1 cellular context compared by ENCODE assay signal in genomic region chr16:30956601-30957455, GRCh38.
A peak's percentile ranks its signal among the peaks of the same experiment; 100 is the strongest.
TF ChIP-seq lines count a peak whose summit lies in the region.

No MANE protein-coding gene starts in this region.

TF ChIP-seq in K562, 482 proteins besides CTCF, POLR2A, EP300 and RAD21 (continues in another document):
- peak; percentile 47; the same call in 1 of the 2 replicates for TF ChIP-seq ZNF511 (CRISPR knock-in tag; IDR thresholded peaks at IDR 0.05)
- TF ChIP-seq CHD4 (IDR thresholded peaks at IDR 0.05; ENCODE audit: insufficient read depth, insufficient replicate concordance, low read depth, low read length, poor library complexity, severe bottlenecking) = peak; percentile 93
- TF ChIP-seq PREB (CRISPR knock-in tag; IDR thresholded peaks at IDR 0.05) = peak; percentile 90
- TF ChIP-seq POLR2AphosphoS2 (IDR thresholded peaks at IDR 0.05; ENCODE audit: low read length) = peak; percentile 91; the same call in 1 of the 2 replicates
- TF ChIP-seq KAT7 (CRISPR knock-in tag; IDR thresholded peaks at IDR 0.05; ENCODE audit: borderline replicate concordance) = no peak
- peak; percentile 76 to 94; a peak in 3 of 4 replicates for TF ChIP-seq RCOR1 (IDR thresholded peaks at IDR 0.05; ENCODE audit: borderline replicate concordance in 1 of 2, low read depth in 2 of 2, low read length in 2 of 2)
- TF ChIP-seq OTX1 (CRISPR knock-in tag; IDR thresholded peaks at IDR 0.05) = peak; percentile 43; the same call in 1 of the 2 replicates
- TF ChIP-seq, protein P1, sequence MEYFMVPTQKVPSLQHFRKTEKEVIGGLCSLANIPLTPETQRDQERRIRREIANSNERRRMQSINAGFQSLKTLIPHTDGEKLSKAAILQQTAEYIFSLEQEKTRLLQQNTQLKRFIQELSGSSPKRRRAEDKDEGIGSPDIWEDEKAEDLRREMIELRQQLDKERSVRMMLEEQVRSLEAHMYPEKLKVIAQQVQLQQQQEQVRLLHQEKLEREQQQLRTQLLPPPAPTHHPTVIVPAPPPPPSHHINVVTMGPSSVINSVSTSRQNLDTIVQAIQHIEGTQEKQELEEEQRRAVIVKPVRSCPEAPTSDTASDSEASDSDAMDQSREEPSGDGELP (CRISPR knock-in tag; IDR thresholded peaks at IDR 0.05; ENCODE audit: borderline replicate concordance) = no peak
- no peak for TF ChIP-seq ZBTB1 (CRISPR knock-in tag; IDR thresholded peaks at IDR 0.05; ENCODE audit: borderline replicate concordance, low read depth)
- TF ChIP-seq ZNF316 (IDR thresholded peaks at IDR 0.05) = peak; percentile 44; the same call in 1 of the 2 replicates
- TF ChIP-seq HMG20B (CRISPR knock-in tag; IDR thresholded peaks at IDR 0.05) = peak; percentile 13; the same call in 1 of the 2 replicates
- TF ChIP-seq ZBED1 (IDR thresholded peaks at IDR 0.05) = 0 out of 2 replicates have a peak, but pooled peaks have one; percentile 30
- 0 out of 2 replicates have a peak, but pooled peaks have one; percentile 52 for TF ChIP-seq ZNF175 (CRISPR knock-in tag; IDR thresholded peaks at IDR 0.05; ENCODE audit: low read depth)
- 0 out of 2 replicates have a peak, but pooled peaks have one; percentile 34 for TF ChIP-seq NFRKB (IDR thresholded peaks at IDR 0.05; ENCODE audit: low read depth)
- TF ChIP-seq MTA2 (IDR thresholded peaks at IDR 0.05; ENCODE audit: low read depth) = no peak
- TF ChIP-seq ATF7 (IDR thresholded peaks at IDR 0.05) = peak; percentile 15; the same call in 1 of the 2 replicates
- TF ChIP-seq ZBTB7A (IDR thresholded peaks at IDR 0.05; ENCODE audit: borderline replicate concordance, control insufficient read depth, low read depth, low read length) = peak; percentile 88
- no peak for TF ChIP-seq CREB1 (IDR thresholded peaks at IDR 0.05)
- TF ChIP-seq CREB1 (CRISPR knock-in tag; IDR thresholded peaks at IDR 0.05) = no peak
- 0 out of 2 replicates have a peak, but pooled peaks have one; percentile 36 for TF ChIP-seq RERE (CRISPR knock-in tag; IDR thresholded peaks at IDR 0.05; ENCODE audit: borderline replicate concordance)
- TF ChIP-seq CTCFL (IDR thresholded peaks at IDR 0.05; ENCODE audit: borderline replicate concordance, insufficient read depth, low read depth, low read length, poor library complexity, severe bottlenecking) = peak; percentile 82
- no peak for TF ChIP-seq CSDE1 (IDR thresholded peaks at IDR 0.05)
- TF ChIP-seq XRCC4 (IDR thresholded peaks at IDR 0.05; ENCODE audit: extremely low read depth, insufficient read depth, insufficient read length) = no peak
- peak; percentile 84 for TF ChIP-seq NFE2 (IDR thresholded peaks at IDR 0.05; ENCODE audit: low read depth)
- no peak for TF ChIP-seq MLX (CRISPR knock-in tag; conservative IDR thresholded peaks at IDR 0.05)
- TF ChIP-seq, protein P2, sequence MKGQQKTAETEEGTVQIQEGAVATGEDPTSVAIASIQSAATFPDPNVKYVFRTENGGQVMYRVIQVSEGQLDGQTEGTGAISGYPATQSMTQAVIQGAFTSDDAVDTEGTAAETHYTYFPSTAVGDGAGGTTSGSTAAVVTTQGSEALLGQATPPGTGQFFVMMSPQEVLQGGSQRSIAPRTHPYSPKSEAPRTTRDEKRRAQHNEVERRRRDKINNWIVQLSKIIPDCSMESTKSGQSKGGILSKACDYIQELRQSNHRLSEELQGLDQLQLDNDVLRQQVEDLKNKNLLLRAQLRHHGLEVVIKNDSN (CRISPR knock-in tag; IDR thresholded peaks at IDR 0.05) = no peak
- no peak for TF ChIP-seq MCM5 (IDR thresholded peaks at IDR 0.05; ENCODE audit: low read depth)
- TF ChIP-seq COPS2 (conservative IDR thresholded peaks at IDR 0.05) = no peak
- TF ChIP-seq, protein P3, sequence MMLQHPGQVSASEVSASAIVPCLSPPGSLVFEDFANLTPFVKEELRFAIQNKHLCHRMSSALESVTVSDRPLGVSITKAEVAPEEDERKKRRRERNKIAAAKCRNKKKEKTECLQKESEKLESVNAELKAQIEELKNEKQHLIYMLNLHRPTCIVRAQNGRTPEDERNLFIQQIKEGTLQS (IDR thresholded peaks at IDR 0.05) = no peak
- TF ChIP-seq, protein P3 (CRISPR knock-in tag; conservative IDR thresholded peaks at IDR 0.05) = 0 out of 2 replicates have a peak, but pooled peaks have one; percentile 56
- no peak for TF ChIP-seq ASH1L (IDR thresholded peaks at IDR 0.05; ENCODE audit: borderline replicate concordance, low read depth, partially characterized antibody)
- peak; percentile 26; the same call in 1 of the 2 replicates for TF ChIP-seq GATAD2B (IDR thresholded peaks at IDR 0.05; ENCODE audit: borderline replicate concordance)
- TF ChIP-seq POLR2G (IDR thresholded peaks at IDR 0.05; ENCODE audit: low read depth, low read length) = peak; percentile 62
- TF ChIP-seq HDAC3 (IDR thresholded peaks at IDR 0.05; ENCODE audit: borderline replicate concordance, partially characterized antibody) = peak; percentile 72
- TF ChIP-seq ZNF41 (CRISPR knock-in tag; conservative IDR thresholded peaks at IDR 0.05) = peak; percentile 4; the same call in 1 of the 2 replicates
- peak in 1 of 2 experiments; percentile 49; a peak in 2 of 3 replicates for TF ChIP-seq CBX3 (IDR thresholded peaks at IDR 0.05; ENCODE audit: borderline replicate concordance in 1 of 2, low read length in 2 of 2)
- peak; percentile 98 for TF ChIP-seq ESRRA (IDR thresholded peaks at IDR 0.05; ENCODE audit: borderline replicate concordance, low read depth)
- peak; percentile 12 for TF ChIP-seq RBM22 (IDR thresholded peaks at IDR 0.05; ENCODE audit: low read depth, low read length, poor library complexity, severe bottlenecking)
- TF ChIP-seq NEUROD1 (IDR thresholded peaks at IDR 0.05; ENCODE audit: borderline replicate concordance, low read depth, low read length, partially characterized antibody) = no peak
- peak; percentile 88 to 97 for TF ChIP-seq KDM1A (IDR thresholded peaks at IDR 0.05)
- TF ChIP-seq ZNF3 (CRISPR knock-in tag; IDR thresholded peaks at IDR 0.05) = 0 out of 2 replicates have a peak, but pooled peaks have one; percentile 64
- TF ChIP-seq GTF2E2 (tag; IDR thresholded peaks at IDR 0.05) = peak; percentile 19; the same call in 1 of the 2 replicates
- TF ChIP-seq ZBTB8A (IDR thresholded peaks at IDR 0.05; ENCODE audit: partially characterized antibody) = no peak
- TF ChIP-seq HDAC1 (IDR thresholded peaks at IDR 0.05) = peak in 1 of 2 experiments; percentile 57; a peak in 2 of 4 replicates
- no peak for TF ChIP-seq ZBTB5 (IDR thresholded peaks at IDR 0.05)
- TF ChIP-seq TEAD1 (CRISPR knock-in tag; IDR thresholded peaks at IDR 0.05) = peak in 1 of 2 experiments; percentile 73; a peak in 3 of 4 replicates
- peak; percentile 67 for TF ChIP-seq JUND (IDR thresholded peaks at IDR 0.05; ENCODE audit: borderline replicate concordance, low read depth, low read length)
- TF ChIP-seq JUND (tag; IDR thresholded peaks at IDR 0.05; ENCODE audit: borderline replicate concordance, low read depth, low read length) = peak; percentile 18; the same call in 1 of the 3 replicates
- TF ChIP-seq EZH2 (IDR thresholded peaks at IDR 0.05; ENCODE audit: borderline replicate concordance, low read depth, low read length) = no peak
- peak; percentile 91; the same call in 1 of the 2 replicates for TF ChIP-seq PTBP1 (IDR thresholded peaks at IDR 0.05; ENCODE audit: low read depth, low read length)
- no peak for TF ChIP-seq HDGF (IDR thresholded peaks at IDR 0.05)
- TF ChIP-seq MAFG (tag; conservative IDR thresholded peaks at IDR 0.05) = 0 out of 2 replicates have a peak, but pooled peaks have one; percentile 6
- peak; percentile 14 for TF ChIP-seq BRD9 (IDR thresholded peaks at IDR 0.05; ENCODE audit: low read depth, partially characterized antibody)
- no peak for TF ChIP-seq ARHGAP35 (IDR thresholded peaks at IDR 0.05; ENCODE audit: partially characterized antibody)
